ENCODE assay signal across 8 cellular contexts in the genomic region with DNA sequence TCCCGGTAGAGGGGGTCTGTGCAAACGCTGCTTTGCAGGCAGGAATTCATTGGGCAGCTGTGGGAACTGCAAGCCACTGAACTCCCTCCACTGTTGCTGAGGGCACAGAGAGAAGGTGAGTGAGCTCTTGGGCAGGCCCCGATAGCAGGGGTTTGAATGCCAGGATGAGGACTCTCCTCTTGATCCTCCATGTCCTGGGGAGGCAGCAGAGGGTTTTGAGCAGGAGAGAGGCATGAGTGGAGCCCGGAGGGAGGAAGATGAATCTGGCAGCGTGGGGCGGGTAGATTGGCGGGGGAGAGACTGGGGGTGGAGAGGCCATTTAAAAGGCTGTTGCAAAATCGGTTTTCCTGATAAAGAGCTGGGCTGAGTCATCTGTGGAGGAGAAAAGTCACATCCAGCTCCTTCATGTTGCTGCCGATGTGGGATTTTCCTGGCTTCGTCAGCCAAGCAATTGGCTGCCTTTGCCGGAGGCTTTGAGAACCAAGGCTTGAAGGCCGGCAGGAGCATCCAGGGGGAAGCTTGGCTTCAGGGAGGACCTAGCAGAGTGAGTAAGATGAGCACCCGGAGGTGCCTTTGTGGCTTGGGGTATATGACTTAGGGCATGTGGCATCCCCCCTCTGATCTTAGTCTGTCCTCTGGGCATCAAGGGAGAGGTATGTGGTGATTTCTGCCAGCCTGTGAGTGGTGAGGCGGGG. TPM values are rescaled to one million over a fixed set of nuclear protein-coding genes. Genes with fewer than 3 reads are reported as not detected.
DNase-seq lines count a peak whose midpoint lies in the region; ATAC-seq and TF ChIP-seq lines count a peak whose summit lies in the region.

A gene with protein sequence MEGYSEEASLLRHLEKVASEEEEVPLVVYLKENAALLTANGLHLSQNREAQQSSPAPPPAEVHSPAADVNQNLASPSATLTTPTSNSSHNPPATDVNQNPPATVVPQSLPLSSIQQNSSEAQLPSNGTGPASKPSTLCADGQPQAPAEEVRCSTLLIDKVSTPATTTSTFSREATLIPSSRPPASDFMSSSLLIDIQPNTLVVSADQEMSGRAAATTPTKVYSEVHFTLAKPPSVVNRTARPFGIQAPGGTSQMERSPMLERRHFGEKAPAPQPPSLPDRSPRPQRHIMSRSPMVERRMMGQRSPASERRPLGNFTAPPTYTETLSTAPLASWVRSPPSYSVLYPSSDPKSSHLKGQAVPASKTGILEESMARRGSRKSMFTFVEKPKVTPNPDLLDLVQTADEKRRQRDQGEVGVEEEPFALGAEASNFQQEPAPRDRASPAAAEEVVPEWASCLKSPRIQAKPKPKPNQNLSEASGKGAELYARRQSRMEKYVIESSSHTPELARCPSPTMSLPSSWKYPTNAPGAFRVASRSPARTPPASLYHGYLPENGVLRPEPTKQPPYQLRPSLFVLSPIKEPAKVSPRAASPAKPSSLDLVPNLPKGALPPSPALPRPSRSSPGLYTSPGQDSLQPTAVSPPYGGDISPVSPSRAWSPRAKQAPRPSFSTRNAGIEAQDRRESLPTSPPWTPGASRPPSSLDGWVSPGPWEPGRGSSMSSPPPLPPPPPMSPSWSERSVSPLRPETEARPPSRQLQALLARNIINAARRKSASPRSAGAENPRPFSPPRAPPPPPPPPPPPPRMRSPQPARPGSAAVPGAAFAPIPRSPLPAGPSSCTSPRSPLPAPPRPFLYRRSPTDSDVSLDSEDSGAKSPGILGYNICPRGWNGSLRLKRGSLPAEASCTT (plus strand): TSS at position 350 of the 695 bp plus-strand sequence. CDS start 7,616 bp downstream, outside the sequence.

- peaks cover 52% of the 10 kb centered on the region for H3K4me1 Mint-ChIP-seq in glutamatergic neuron (ENCODE audit: low read depth, unreplicated experiment)

- H3K4me1 ChIP-seq in prostate gland (replicated peaks), result peaks cover 16% of the 10 kb centered on the region

- H3K27me3 Mint-ChIP-seq in glutamatergic neuron (ENCODE audit: unreplicated experiment), result peaks cover 16% of the 10 kb centered on the region

- TF ChIP-seq POLR2A in prostate gland (IDR thresholded peaks at IDR 0.05), result no peak

- H3K4me3 ChIP-seq in prostate gland, result no peak within 1 kb of the TSS

- no peaks in the 10 kb centered on the region for H3K36me3 ChIP-seq in prostate gland

- H3K27ac Mint-ChIP-seq in glutamatergic neuron (ENCODE audit: unreplicated experiment), result peak within 1 kb of the TSS; percentile 9

- no peak within 1 kb of the TSS for H3K4me3 Mint-ChIP-seq in glutamatergic neuron (ENCODE audit: unreplicated experiment)

- TF ChIP-seq CTCF in glutamatergic neuron (IDR thresholded peaks at IDR 0.05; ENCODE audit: partially characterized antibody, unreplicated experiment) (no peak), prostate gland (IDR thresholded peaks at IDR 0.05) (no peak)

- ATAC-seq in GM18909 (IDR thresholded peaks at IDR 0.05; ENCODE audit: poor library complexity, unreplicated experiment), result no peak

- no peaks in the 10 kb centered on the region for H3K9me3 ChIP-seq in prostate gland

- no peaks in the 10 kb centered on the region for H3K27me3 ChIP-seq in prostate gland (replicated peaks; ENCODE audit: insufficient read depth)

- peak within 1 kb of the TSS; percentile 73 to 76 for H3K27ac ChIP-seq in prostate gland

- intact Hi-C loops in prostate gland (cut with DNase I), result no loop called here

- DNase-seq in GM03348 (ENCODE audit: low spot score) (peak; percentile 90), SKM-1 treated with dmso at 0.1 percent for 144 hours (lab: John Stamatoyannopoulos, UW; ENCODE audit: unreplicated experiment) (peak; percentile 47), glutamatergic neuron (no peak), prostate gland (ENCODE audit: low spot score) (peak; percentile 45), cerebellum (ENCODE audit: low spot score) (no peak), cortex of kidney (lab: John Stamatoyannopoulos, UW) (no peak), LoVo (ENCODE audit: low spot score) (no peak)

- H3K36me3 Mint-ChIP-seq in glutamatergic neuron (ENCODE audit: unreplicated experiment), result no peaks in the 10 kb centered on the region

- peaks cover 9% of the 10 kb centered on the region for H3K9me3 Mint-ChIP-seq in glutamatergic neuron (ENCODE audit: unreplicated experiment)

- 27% methylated on average over 14 of the region's 14 CpGs for WGBS in prostate gland

RNA-seq across cellular contexts. Expression of the gene that starts here (rescaled TPM):
- 16.1 TPM for total RNA-seq in glutamatergic neuron (ENCODE audit: unreplicated experiment)
- 10 to 100 TPM; 13.7 to 61.0 TPM for total RNA-seq in prostate gland
- 1.4 TPM for total RNA-seq in cerebellum

Comparison
In these comparisons a context has a peak if more than half of its experiments do, and no peak if none do; other contexts are left out.
1. DNase-seq: peak in GM03348 (single experiment), SKM-1 treated with dmso at 0.1 percent for 144 hours (single experiment) and prostate gland (single experiment); none in glutamatergic neuron (single experiment), cerebellum (single experiment), cortex of kidney (single experiment) and LoVo (single experiment).